ENCODE assay signal across 10 cellular contexts in the genomic region with DNA sequence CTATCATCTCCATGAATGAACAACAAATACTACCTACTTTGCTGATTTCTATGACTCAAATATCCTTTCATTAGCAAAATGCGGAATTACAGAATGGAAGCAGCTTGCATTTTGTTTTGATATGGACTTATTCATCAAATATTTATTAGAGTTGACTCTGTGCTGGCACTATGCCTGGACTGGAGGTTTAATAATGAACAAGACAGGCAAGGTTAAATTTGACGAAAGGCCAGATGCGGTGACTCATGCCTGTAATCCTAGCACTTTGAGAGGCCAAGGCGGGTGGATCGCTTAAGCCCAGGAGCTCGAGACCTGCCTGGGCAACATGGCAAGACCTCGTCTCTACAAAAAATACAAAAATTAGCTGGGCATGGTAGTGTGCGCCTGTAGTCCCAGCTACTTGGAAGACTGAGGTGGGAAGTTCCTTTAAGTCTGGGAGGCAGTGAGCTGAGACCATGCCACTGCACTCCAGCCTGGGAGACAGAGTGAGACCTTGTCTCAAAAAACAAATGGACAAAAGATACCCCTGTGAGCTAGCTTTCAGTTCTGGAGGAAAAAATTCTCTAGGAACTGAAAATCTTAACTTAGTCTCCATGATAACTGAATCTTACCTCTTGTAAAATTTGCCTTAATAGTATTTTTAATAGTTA. TPM values are rescaled to one million over a fixed set of nuclear protein-coding genes. Genes with fewer than 3 reads are reported as not detected.
A peak's percentile ranks its signal among the peaks of the same experiment; 100 is the strongest.
DNase-seq lines count a peak whose midpoint lies in the region; ATAC-seq and TF ChIP-seq lines count a peak whose summit lies in the region.
"Had no signal": no experiment of that assay in that cellular context is flagged by ENCODE, and none has a peak within 500 bp of the region (broad histone marks: within the 10 kb centered on the region; RNA-seq: fewer than 3 reads in every experiment).

No MANE protein-coding gene starts in this region.

- DNase-seq in H4 (ENCODE audit: low spot score), result peak; percentile 68
- peak; percentile 94 for DNase-seq in fibroblast of pulmonary artery (ENCODE audit: low read depth)
- DNase-seq in DMS114 treated with DMSO at 0.1 percent for 48 hours (lab: John Stamatoyannopoulos, UW; ENCODE audit: unreplicated experiment), result no peak
- DNase-seq in CD1c-positive myeloid dendritic cell (ENCODE audit: extremely low spot score), result no peak
- DNase-seq: activated T-cell treated with anti-CD3 and anti-CD28 coated beads, Interleukin-2, amount 50 U/mL, for 72 hours; OCI-M1 had no signal

- no peaks in the 10 kb centered on the region for H3K27me3 ChIP-seq in skeletal muscle satellite cell (ENCODE audit: control insufficient read depth, insufficient read depth, low read length)

- no peak overlapping the region for H3K4me3 ChIP-seq in fibroblast of pulmonary artery (replicated peaks; ENCODE audit: low read depth, low read length)
- H3K4me3 ChIP-seq in skeletal muscle satellite cell (ENCODE audit: low read length), result no peak overlapping the region

- peak overlapping the region; percentile 39 for H3K4me2 ChIP-seq in skeletal muscle satellite cell (ENCODE audit: low read length)

- H3K4me1 ChIP-seq in skeletal muscle satellite cell (ENCODE audit: control insufficient read depth, insufficient read depth, low read length), result peaks cover 11% of the 10 kb centered on the region

- H3K9me3 ChIP-seq in skeletal muscle satellite cell (replicated peaks; ENCODE audit: low read length), result no peaks in the 10 kb centered on the region

- no peaks in the 10 kb centered on the region for H3K36me3 ChIP-seq in skeletal muscle satellite cell (ENCODE audit: insufficient read depth, low read length)

- no peak for ATAC-seq in HG03025 (IDR thresholded peaks at IDR 0.05; ENCODE audit: low FRiP score, unreplicated experiment)
- no peak for ATAC-seq in HG02588 (IDR thresholded peaks at IDR 0.05; ENCODE audit: unreplicated experiment)
- ATAC-seq: activated T-cell treated with anti-CD3 and anti-CD28 coated beads, Interleukin-2, amount 50 U/mL, for 72 hours had no signal

- no peak for TF ChIP-seq CTCF in fibroblast of pulmonary artery (IDR thresholded peaks at IDR 0.05; ENCODE audit: low read length, missing control alignments)

- no peak overlapping the region for H3K9ac ChIP-seq in skeletal muscle satellite cell (ENCODE audit: low read depth, low read length)

TF ChIP-seq in PFSK-1, 5 proteins besides CTCF, POLR2A, EP300 and RAD21:
- 0 out of 2 replicates have a peak, but pooled peaks have one; percentile 66 for TF ChIP-seq SIN3A (IDR thresholded peaks at IDR 0.05; ENCODE audit: borderline replicate concordance, insufficient read depth, low read length)
- 0 out of 2 replicates have a peak, but pooled peaks have one; percentile 14 for TF ChIP-seq TAF1 (IDR thresholded peaks at IDR 0.05; ENCODE audit: borderline replicate concordance, insufficient read depth, low read length)
- TF ChIP-seq, protein P1, sequence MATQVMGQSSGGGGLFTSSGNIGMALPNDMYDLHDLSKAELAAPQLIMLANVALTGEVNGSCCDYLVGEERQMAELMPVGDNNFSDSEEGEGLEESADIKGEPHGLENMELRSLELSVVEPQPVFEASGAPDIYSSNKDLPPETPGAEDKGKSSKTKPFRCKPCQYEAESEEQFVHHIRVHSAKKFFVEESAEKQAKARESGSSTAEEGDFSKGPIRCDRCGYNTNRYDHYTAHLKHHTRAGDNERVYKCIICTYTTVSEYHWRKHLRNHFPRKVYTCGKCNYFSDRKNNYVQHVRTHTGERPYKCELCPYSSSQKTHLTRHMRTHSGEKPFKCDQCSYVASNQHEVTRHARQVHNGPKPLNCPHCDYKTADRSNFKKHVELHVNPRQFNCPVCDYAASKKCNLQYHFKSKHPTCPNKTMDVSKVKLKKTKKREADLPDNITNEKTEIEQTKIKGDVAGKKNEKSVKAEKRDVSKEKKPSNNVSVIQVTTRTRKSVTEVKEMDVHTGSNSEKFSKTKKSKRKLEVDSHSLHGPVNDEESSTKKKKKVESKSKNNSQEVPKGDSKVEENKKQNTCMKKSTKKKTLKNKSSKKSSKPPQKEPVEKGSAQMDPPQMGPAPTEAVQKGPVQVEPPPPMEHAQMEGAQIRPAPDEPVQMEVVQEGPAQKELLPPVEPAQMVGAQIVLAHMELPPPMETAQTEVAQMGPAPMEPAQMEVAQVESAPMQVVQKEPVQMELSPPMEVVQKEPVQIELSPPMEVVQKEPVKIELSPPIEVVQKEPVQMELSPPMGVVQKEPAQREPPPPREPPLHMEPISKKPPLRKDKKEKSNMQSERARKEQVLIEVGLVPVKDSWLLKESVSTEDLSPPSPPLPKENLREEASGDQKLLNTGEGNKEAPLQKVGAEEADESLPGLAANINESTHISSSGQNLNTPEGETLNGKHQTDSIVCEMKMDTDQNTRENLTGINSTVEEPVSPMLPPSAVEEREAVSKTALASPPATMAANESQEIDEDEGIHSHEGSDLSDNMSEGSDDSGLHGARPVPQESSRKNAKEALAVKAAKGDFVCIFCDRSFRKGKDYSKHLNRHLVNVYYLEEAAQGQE (IDR thresholded peaks at IDR 0.05; ENCODE audit: insufficient read depth in 1 of 2, low read depth in 2 of 2, low read length in 2 of 2), result peak in 1 of 2 experiments; percentile 22; a peak in 1 of 4 replicates
- no peak for TF ChIP-seq FOXP2 (optimal IDR thresholded peaks at IDR 0.05; ENCODE audit: borderline replicate concordance, extremely low read depth, extremely low read length, insufficient read depth)
- TF ChIP-seq POLR2AphosphoS5 (IDR thresholded peaks at IDR 0.05; ENCODE audit: low read depth, low read length), result no peak
TF ChIP-seq in PFSK-1: peak in this region for 3.

RNA-seq across cellular contexts. Expression of a gene that starts 29.3 kb away (rescaled TPM):
- 769 and 782 TPM in 2 replicates for total RNA-seq in H4 (2014; rRNA removed; shearing (Covaris generic))
- 736 TPM for polyA plus RNA-seq in PFSK-1 (2012; ENCODE audit: insufficient read length, low read depth)
- total RNA-seq in skeletal muscle satellite cell (2012; rRNA removed), result 227 and 288 TPM in 2 replicates

Comparison
In these comparisons a context has a peak if more than half of its experiments do, and no peak if none do; other contexts are left out.
1. DNase-seq: peak in H4 (single experiment) and fibroblast of pulmonary artery (single experiment); none in DMS114 treated with DMSO at 0.1 percent for 48 hours (single experiment) and CD1c-positive myeloid dendritic cell (single experiment).